1 cellular context compared by ENCODE assay signal in genomic region chr1:97164276-97164639, GRCh38.
TF ChIP-seq lines count a peak whose summit lies in the region.

No MANE protein-coding gene starts in this region.

TF ChIP-seq in GM12878, 131 proteins besides CTCF, POLR2A, EP300 and RAD21 (continued from another document):
- TF ChIP-seq EED (IDR thresholded peaks at IDR 0.05; ENCODE audit: low read depth): peak; percentile 61; the same call in 1 of the 2 replicates
- TF ChIP-seq PAX5 (IDR thresholded peaks at IDR 0.05; ENCODE audit: borderline replicate concordance, low read depth, low read length): no peak
- peak; percentile 40 for TF ChIP-seq IKZF1 (conservative IDR thresholded peaks at IDR 0.05)
- no peak for TF ChIP-seq ZNF687 (IDR thresholded peaks at IDR 0.05)
- TF ChIP-seq BCLAF1 (IDR thresholded peaks at IDR 0.05): no peak
- peak; percentile 74 for TF ChIP-seq BCL11A (IDR thresholded peaks at IDR 0.05; ENCODE audit: low read depth, low read length)
